1 cellular context compared by ENCODE assay signal in the genomic region with DNA sequence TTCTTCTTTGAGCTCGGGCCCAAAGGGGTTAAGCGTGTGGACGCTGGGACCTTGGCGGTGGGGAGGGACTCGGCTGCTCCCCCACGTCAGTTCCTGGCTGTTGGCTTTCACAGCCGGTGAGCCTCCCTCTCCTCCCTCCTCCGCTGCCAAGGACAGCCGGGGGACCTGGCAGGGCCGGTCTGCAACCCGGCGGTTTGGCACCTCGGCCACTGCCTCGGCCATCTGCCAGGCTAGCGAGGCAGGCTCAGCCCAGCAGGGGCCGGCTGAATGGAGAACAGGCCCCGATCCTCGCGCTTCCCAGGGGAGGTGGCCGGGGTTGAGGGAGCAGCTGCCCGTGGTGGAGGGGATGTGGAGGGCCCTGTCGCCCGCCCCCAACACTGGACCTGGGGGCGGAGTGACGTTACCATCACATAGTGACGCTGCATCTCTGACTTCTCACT.
TF ChIP-seq lines count a peak whose summit lies in the region.

No MANE protein-coding gene starts in this region.

TF ChIP-seq in K562, 482 proteins besides CTCF, POLR2A, EP300 and RAD21:
- TF ChIP-seq EGR1 (conservative IDR thresholded peaks at IDR 0.05) (peak; percentile 60), NFIX (CRISPR knock-in tag; IDR thresholded peaks at IDR 0.05; ENCODE audit: low read depth) (no peak), NR0B1 (IDR thresholded peaks at IDR 0.05; ENCODE audit: partially characterized antibody) (no peak), RBFOX2 (IDR thresholded peaks at IDR 0.05; ENCODE audit: low read depth, low read length) (peak; percentile 69), ATF1 (CRISPR knock-in tag; IDR thresholded peaks at IDR 0.05) (no peak), ATF1 (tag; IDR thresholded peaks at IDR 0.05) (0 out of 2 replicates have a peak, but pooled peaks have one; percentile 10), POLR2G (IDR thresholded peaks at IDR 0.05; ENCODE audit: low read depth, low read length) (peak; percentile 72), SRSF1 (IDR thresholded peaks at IDR 0.05; ENCODE audit: low read depth, low read length) (0 out of 2 replicates have a peak, but pooled peaks have one; percentile 88), RBM22 (IDR thresholded peaks at IDR 0.05; ENCODE audit: low read depth, low read length, poor library complexity, severe bottlenecking) (peak; percentile 67), PCBP1 (IDR thresholded peaks at IDR 0.05; ENCODE audit: low read depth, low read length, poor library complexity, severe bottlenecking) (peak; percentile 39), FIP1L1 (IDR thresholded peaks at IDR 0.05; ENCODE audit: low read depth, low read length, poor library complexity, severe bottlenecking) (peak; percentile 68), GABPB1 (CRISPR knock-in tag; IDR thresholded peaks at IDR 0.05) (no peak)
- TF ChIP-seq, protein P1, sequence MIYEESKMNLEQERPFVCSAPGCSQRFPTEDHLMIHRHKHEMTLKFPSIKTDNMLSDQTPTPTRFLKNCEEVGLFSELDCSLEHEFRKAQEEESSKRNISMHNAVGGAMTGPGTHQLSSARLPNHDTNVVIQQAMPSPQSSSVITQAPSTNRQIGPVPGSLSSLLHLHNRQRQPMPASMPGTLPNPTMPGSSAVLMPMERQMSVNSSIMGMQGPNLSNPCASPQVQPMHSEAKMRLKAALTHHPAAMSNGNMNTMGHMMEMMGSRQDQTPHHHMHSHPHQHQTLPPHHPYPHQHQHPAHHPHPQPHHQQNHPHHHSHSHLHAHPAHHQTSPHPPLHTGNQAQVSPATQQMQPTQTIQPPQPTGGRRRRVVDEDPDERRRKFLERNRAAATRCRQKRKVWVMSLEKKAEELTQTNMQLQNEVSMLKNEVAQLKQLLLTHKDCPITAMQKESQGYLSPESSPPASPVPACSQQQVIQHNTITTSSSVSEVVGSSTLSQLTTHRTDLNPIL (CRISPR knock-in tag; IDR thresholded peaks at IDR 0.05): no peak
TF ChIP-seq in K562: peak in this region for 8.
